In genomic region chr4:24570172-24570571, GRCh38 we compare ENCODE assay signal across 1 cellular context.
TF ChIP-seq lines count a peak whose summit lies in the region.

No MANE protein-coding gene starts in this region.

TF ChIP-seq in GM12878, 131 proteins besides CTCF, POLR2A, EP300 and RAD21 (continued from another document):
- TF ChIP-seq BHLHE40 (IDR thresholded peaks at IDR 0.05; ENCODE audit: borderline replicate concordance in 1 of 2, low read depth in 2 of 2, low read length in 1 of 2) (no peak), RELA (IDR thresholded peaks at IDR 0.05; ENCODE audit: borderline replicate concordance, partially characterized antibody) (no peak), POLR2AphosphoS5 (IDR thresholded peaks at IDR 0.05; ENCODE audit: low read length) (no peak), MEF2B (IDR thresholded peaks at IDR 0.05; ENCODE audit: partially characterized antibody, poor library complexity, severe bottlenecking) (peak; percentile 27), NR2C1 (IDR thresholded peaks at IDR 0.05) (peak; percentile 49; the same call in 1 of the 2 replicates), HDAC6 (IDR thresholded peaks at IDR 0.05; ENCODE audit: unreplicated experiment) (no peak), JUND (IDR thresholded peaks at IDR 0.05; ENCODE audit: low read depth, low read length) (no peak), TARDBP (IDR thresholded peaks at IDR 0.05; ENCODE audit: borderline replicate concordance) (no peak), FOXM1 (IDR thresholded peaks at IDR 0.05; ENCODE audit: low read depth, low read length) (no peak), HCFC1 (IDR thresholded peaks at IDR 0.05; ENCODE audit: low read length) (no peak), MTA2 (IDR thresholded peaks at IDR 0.05; ENCODE audit: low read depth) (0 out of 2 replicates have a peak, but pooled peaks have one; percentile 23), BACH1 (IDR thresholded peaks at IDR 0.05; ENCODE audit: borderline replicate concordance) (no peak), SKIL (IDR thresholded peaks at IDR 0.05; ENCODE audit: low read depth, poor library complexity, severe bottlenecking) (peak; percentile 31), KAT2A (conservative IDR thresholded peaks at IDR 0.05; ENCODE audit: control insufficient read depth, low read depth, low read length) (no peak), ATF7 (IDR thresholded peaks at IDR 0.05; ENCODE audit: low read depth) (peak; percentile 80), SUPT20H (IDR thresholded peaks at IDR 0.05; ENCODE audit: borderline replicate concordance, control insufficient read depth, low read depth, low read length) (no peak), TCF7 (IDR thresholded peaks at IDR 0.05; ENCODE audit: borderline replicate concordance) (no peak), EGR1 (IDR thresholded peaks at IDR 0.05; ENCODE audit: borderline replicate concordance in 1 of 2, low read depth in 2 of 2, low read length in 2 of 2) (no peak), NR2C2 (IDR thresholded peaks at IDR 0.05; ENCODE audit: borderline replicate concordance, control insufficient read depth, insufficient read length, low read depth) (no peak), FOS (IDR thresholded peaks at IDR 0.05; ENCODE audit: borderline replicate concordance, extremely low read depth, insufficient read length) (no peak), SMAD5 (IDR thresholded peaks at IDR 0.05; ENCODE audit: low read depth) (no peak), NR2F1 (conservative IDR thresholded peaks at IDR 0.05) (peak; percentile 77), SMC3 (IDR thresholded peaks at IDR 0.05; ENCODE audit: borderline replicate concordance, low read length) (no peak)
- TF ChIP-seq, protein P1, sequence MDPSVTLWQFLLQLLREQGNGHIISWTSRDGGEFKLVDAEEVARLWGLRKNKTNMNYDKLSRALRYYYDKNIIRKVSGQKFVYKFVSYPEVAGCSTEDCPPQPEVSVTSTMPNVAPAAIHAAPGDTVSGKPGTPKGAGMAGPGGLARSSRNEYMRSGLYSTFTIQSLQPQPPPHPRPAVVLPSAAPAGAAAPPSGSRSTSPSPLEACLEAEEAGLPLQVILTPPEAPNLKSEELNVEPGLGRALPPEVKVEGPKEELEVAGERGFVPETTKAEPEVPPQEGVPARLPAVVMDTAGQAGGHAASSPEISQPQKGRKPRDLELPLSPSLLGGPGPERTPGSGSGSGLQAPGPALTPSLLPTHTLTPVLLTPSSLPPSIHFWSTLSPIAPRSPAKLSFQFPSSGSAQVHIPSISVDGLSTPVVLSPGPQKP (IDR thresholded peaks at IDR 0.05; ENCODE audit: low read depth, low read length) = no peak
- TF ChIP-seq, protein P2, sequence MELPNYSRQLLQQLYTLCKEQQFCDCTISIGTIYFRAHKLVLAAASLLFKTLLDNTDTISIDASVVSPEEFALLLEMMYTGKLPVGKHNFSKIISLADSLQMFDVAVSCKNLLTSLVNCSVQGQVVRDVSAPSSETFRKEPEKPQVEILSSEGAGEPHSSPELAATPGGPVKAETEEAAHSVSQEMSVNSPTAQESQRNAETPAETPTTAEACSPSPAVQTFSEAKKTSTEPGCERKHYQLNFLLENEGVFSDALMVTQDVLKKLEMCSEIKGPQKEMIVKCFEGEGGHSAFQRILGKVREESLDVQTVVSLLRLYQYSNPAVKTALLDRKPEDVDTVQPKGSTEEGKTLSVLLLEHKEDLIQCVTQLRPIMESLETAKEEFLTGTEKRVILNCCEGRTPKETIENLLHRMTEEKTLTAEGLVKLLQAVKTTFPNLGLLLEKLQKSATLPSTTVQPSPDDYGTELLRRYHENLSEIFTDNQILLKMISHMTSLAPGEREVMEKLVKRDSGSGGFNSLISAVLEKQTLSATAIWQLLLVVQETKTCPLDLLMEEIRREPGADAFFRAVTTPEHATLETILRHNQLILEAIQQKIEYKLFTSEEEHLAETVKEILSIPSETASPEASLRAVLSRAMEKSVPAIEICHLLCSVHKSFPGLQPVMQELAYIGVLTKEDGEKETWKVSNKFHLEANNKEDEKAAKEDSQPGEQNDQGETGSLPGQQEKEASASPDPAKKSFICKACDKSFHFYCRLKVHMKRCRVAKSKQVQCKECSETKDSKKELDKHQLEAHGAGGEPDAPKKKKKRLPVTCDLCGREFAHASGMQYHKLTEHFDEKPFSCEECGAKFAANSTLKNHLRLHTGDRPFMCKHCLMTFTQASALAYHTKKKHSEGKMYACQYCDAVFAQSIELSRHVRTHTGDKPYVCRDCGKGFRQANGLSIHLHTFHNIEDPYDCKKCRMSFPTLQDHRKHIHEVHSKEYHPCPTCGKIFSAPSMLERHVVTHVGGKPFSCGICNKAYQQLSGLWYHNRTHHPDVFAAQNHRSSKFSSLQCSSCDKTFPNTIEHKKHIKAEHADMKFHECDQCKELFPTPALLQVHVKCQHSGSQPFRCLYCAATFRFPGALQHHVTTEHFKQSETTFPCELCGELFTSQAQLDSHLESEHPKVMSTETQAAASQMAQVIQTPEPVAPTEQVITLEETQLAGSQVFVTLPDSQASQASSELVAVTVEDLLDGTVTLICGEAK (IDR thresholded peaks at IDR 0.05; ENCODE audit: borderline replicate concordance) = no peak
- TF ChIP-seq, protein P3, sequence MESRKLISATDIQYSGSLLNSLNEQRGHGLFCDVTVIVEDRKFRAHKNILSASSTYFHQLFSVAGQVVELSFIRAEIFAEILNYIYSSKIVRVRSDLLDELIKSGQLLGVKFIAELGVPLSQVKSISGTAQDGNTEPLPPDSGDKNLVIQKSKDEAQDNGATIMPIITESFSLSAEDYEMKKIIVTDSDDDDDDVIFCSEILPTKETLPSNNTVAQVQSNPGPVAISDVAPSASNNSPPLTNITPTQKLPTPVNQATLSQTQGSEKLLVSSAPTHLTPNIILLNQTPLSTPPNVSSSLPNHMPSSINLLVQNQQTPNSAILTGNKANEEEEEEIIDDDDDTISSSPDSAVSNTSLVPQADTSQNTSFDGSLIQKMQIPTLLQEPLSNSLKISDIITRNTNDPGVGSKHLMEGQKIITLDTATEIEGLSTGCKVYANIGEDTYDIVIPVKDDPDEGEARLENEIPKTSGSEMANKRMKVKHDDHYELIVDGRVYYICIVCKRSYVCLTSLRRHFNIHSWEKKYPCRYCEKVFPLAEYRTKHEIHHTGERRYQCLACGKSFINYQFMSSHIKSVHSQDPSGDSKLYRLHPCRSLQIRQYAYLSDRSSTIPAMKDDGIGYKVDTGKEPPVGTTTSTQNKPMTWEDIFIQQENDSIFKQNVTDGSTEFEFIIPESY (IDR thresholded peaks at IDR 0.05) = no peak
- TF ChIP-seq, protein P4, sequence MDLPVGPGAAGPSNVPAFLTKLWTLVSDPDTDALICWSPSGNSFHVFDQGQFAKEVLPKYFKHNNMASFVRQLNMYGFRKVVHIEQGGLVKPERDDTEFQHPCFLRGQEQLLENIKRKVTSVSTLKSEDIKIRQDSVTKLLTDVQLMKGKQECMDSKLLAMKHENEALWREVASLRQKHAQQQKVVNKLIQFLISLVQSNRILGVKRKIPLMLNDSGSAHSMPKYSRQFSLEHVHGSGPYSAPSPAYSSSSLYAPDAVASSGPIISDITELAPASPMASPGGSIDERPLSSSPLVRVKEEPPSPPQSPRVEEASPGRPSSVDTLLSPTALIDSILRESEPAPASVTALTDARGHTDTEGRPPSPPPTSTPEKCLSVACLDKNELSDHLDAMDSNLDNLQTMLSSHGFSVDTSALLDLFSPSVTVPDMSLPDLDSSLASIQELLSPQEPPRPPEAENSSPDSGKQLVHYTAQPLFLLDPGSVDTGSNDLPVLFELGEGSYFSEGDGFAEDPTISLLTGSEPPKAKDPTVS (IDR thresholded peaks at IDR 0.05; ENCODE audit: low read depth, low read length) = no peak
